9 cellular contexts compared by ENCODE assay signal in the genomic region with DNA sequence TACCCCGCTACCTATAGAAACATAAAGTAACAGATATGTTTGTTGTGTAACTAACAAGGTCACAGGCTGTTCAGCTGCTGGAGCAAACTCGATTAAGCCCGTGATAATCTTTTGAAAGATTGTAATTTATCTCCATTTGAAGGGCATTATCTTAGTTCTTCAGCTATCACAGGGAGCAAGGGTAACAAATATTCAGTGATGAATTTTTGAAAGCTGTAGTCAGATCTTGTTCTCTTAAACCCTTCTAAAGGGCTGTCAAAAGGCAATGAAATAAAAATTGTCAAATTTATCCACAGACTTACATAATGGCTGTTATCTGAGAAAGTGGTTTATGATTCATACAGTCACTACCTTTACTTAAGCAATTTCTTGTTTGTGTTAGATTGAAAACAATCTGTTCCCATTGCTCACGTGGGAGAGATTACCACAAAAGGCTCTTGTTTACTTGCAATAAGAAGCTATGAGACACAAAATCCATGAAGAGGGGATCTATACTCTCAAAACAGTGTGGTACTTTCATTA.
DNase-seq lines count a peak whose midpoint lies in the region; ATAC-seq and TF ChIP-seq lines count a peak whose summit lies in the region.
"Had no signal": no experiment of that assay in that cellular context is flagged by ENCODE, and none has a peak within 500 bp of the region (broad histone marks: within the 10 kb centered on the region; RNA-seq: fewer than 3 reads in every experiment).

No MANE protein-coding gene starts in this region.

- CTCF ChIA-PET in activated B cell treated with CpG ODN at 0.5 μM for 24 hours (lab: Charles Lee): no interaction called here

- DNase-seq in NCI-H2171 treated with DMSO at 0.1 percent for 48 hours (lab: John Stamatoyannopoulos, UW) (peak; percentile 21), NCI-H2171 (lab: John Stamatoyannopoulos, UW) (no peak), activated B cell treated with CpG ODN at 0.5 μM for 24 hours (no peak), iris pigment epithelial cell (ENCODE audit: low read depth) (peak; percentile 98), upper lobe of right lung (no peak), SW480 (ENCODE audit: low spot score) (no peak), NCI-H510A (lab: John Stamatoyannopoulos, UW) (no peak)
- DNase-seq: KG1 had no signal

- no peak overlapping the region for H3K4me3 ChIP-seq in upper lobe of right lung

- H3K9me3 Mint-ChIP-seq in activated B cell treated with CpG ODN at 0.5 μM for 24 hours: no peaks in the 10 kb centered on the region

- H3K27ac ChIP-seq in upper lobe of right lung: peak overlapping the region; percentile 2

- intact Hi-C loops in activated B cell treated with CpG ODN at 0.5 μM for 24 hours (cut with micrococcal nuclease) (loop anchor here (1.0 to 10.0 kb wide), 7 partner anchors 76 to 768 kb away; no protein-coding TSS in a partner anchor), upper lobe of right lung (cut with DNase I) (no loop called here)

- H3K4me3 Mint-ChIP-seq in activated B cell treated with CpG ODN at 0.5 μM for 24 hours: no peak overlapping the region

- no peaks in the 10 kb centered on the region for H3K36me3 ChIP-seq in upper lobe of right lung

- no peaks in the 10 kb centered on the region for H3K9me3 ChIP-seq in upper lobe of right lung

- no peaks in the 10 kb centered on the region for H3K27me3 Mint-ChIP-seq in activated B cell treated with CpG ODN at 0.5 μM for 24 hours

- H3K27me3 ChIP-seq in upper lobe of right lung: no peaks in the 10 kb centered on the region

- TF ChIP-seq CTCF in activated B cell treated with CpG ODN at 0.5 μM for 24 hours (IDR thresholded peaks at IDR 0.05): no peak
- TF ChIP-seq CTCF in upper lobe of right lung (IDR thresholded peaks at IDR 0.05): no peak

- peak overlapping the region; percentile 74 for H3K27ac Mint-ChIP-seq in activated B cell treated with CpG ODN at 0.5 μM for 24 hours

- POLR2A ChIA-PET in activated B cell treated with CpG ODN at 0.5 μM for 24 hours (lab: Charles Lee): interaction anchor here (0.5 to 2.1 kb wide), 4 partner anchors 25 to 377 kb away, joined by 3 to 18 read pairs (median 4); no protein-coding TSS in a partner anchor

- ATAC-seq in activated B cell treated with CpG ODN at 0.5 μM for 24 hours (ENCODE audit: low read depth): no peak
- peak; percentile 57 for ATAC-seq in upper lobe of right lung
- ATAC-seq in HG02642 (IDR thresholded peaks at IDR 0.05; ENCODE audit: poor library complexity, unreplicated experiment): no peak

- H3K36me3 Mint-ChIP-seq in activated B cell treated with CpG ODN at 0.5 μM for 24 hours (ENCODE audit: low read depth): no peaks in the 10 kb centered on the region

- peaks cover 13% of the 10 kb centered on the region for H3K4me1 ChIP-seq in upper lobe of right lung

- H3K4me1 Mint-ChIP-seq in activated B cell treated with CpG ODN at 0.5 μM for 24 hours: peaks cover 17% of the 10 kb centered on the region

Comparison
In these comparisons a context has a peak if more than half of its experiments do, and no peak if none do; other contexts are left out.
1. DNase-seq: peak in NCI-H2171 treated with DMSO at 0.1 percent for 48 hours (single experiment) and iris pigment epithelial cell (single experiment); none in NCI-H2171 (single experiment), activated B cell treated with CpG ODN at 0.5 μM for 24 hours (single experiment), upper lobe of right lung (single experiment), SW480 (single experiment) and NCI-H510A (single experiment).